ENCODE assay signal across 10 cellular contexts in the genomic region with DNA sequence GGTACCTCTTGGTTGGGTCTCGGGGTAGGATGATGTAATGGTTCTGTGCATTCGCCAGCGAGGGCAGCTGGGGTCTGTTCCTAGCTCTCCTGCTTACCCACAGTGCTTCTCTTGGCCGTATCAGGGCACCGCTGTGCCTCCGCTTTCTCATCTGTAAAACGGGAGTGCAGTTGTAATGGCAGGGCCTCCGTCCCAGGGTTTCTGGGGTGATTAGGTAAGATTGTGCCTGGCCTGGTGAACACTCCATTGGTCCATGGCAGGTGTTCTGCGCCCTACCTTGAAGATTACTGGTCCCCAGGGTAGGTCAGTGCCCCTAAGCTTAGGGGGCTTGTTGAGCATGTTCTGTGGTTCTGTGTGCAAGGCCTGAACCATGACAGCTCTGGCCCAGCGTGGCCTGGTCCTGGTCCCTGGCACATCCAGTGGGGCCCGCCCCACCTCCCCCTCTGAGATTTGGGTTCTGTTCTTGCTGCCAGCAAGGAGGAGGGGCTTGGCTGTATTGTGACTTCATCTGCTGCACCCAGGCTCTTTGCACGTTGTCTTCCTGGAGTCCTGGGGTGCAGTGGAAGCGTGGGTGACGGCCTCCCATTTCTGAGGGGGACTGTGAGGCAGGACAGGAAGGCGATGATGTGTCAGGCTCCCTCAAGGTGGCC. TPM values are rescaled to one million over a fixed set of nuclear protein-coding genes. Genes with fewer than 3 reads are reported as not detected.
DNase-seq lines count a peak whose midpoint lies in the region; ATAC-seq, FAIRE-seq and TF ChIP-seq lines count a peak whose summit lies in the region.
"Had no signal": no experiment of that assay in that cellular context is flagged by ENCODE, and none has a peak within 500 bp of the region (broad histone marks: within the 10 kb centered on the region; RNA-seq: fewer than 3 reads in every experiment).

No MANE protein-coding gene starts in this region.

- peak overlapping the region in 1 of 2 donors; percentile 46 for H3K9ac ChIP-seq in kidney (ENCODE audit: low read length in 2 of 2)

- TF ChIP-seq CTCF in kidney (IDR thresholded peaks at IDR 0.05; ENCODE audit: borderline replicate concordance, extremely low read depth, insufficient read depth), result no peak

- H3K9me3 ChIP-seq in kidney (ENCODE audit: control insufficient read depth in 1 of 2, low read length in 2 of 2), result no peaks in the 10 kb centered on the region

- ATAC-seq in GM21786 (IDR thresholded peaks at IDR 0.05; ENCODE audit: unreplicated experiment), result no peak

- intact Hi-C loops in kidney (cut with DNase I), result no loop called here

- no peak for FAIRE-seq in kidney (lab: Jason Lieb, UNC)

- H3K27ac ChIP-seq in kidney (ENCODE audit: low read depth in 2 of 2, low read length in 2 of 2) (peak overlapping the region; percentile 41 to 75), temporal lobe (ENCODE audit: low read depth, low read length) (peak overlapping the region; percentile 93)

- peak overlapping the region; percentile 25 to 49 for H3K4me3 ChIP-seq in kidney (ENCODE audit: low read length in 2 of 2)

- H3K4me1 ChIP-seq in kidney (ENCODE audit: control insufficient read depth in 1 of 2, insufficient read depth in 1 of 2, low read depth in 1 of 2, low read length in 2 of 2), result peaks cover 0 to 19% of the 10 kb centered on the region in 2 donors

- DNase-seq in NCI-H526 treated with DMSO at 0.1 percent for 48 hours (lab: John Stamatoyannopoulos, UW) (peak; percentile 49), NCI-H526 (lab: John Stamatoyannopoulos, UW) (no peak), kidney (no peak), hepatic stellate cell (ENCODE audit: low spot score) (no peak)
- DNase-seq: activated CD4-positive, alpha-beta T cell treated with anti-CD3 and anti-CD28 coated beads, Interleukin-2, amount 50 U/mL, for 1 hour; NCI-H446; T-helper 2 cell had no signal

- no peaks in the 10 kb centered on the region for H3K36me3 ChIP-seq in kidney (ENCODE audit: control insufficient read depth in 1 of 2, insufficient read depth in 2 of 2, low read length in 2 of 2)

RNA-seq across cellular contexts. Expression of gene MYRF, which starts 4.9 kb away (rescaled TPM):
- total RNA-seq in kidney (36.3 TPM), temporal lobe (1.2 TPM)
- polyA plus RNA-seq in kidney (ENCODE audit: insufficient read depth, low read depth, low replicate concordance), result 6.0 TPM
- total RNA-seq: skeletal muscle tissue had no signal

RNA-seq across cellular contexts. Expression of gene TMEM258, which starts 35.1 kb away (rescaled TPM):
- total RNA-seq in kidney (92.1 TPM), temporal lobe (17.2 TPM)
- 228 TPM for polyA plus RNA-seq in kidney (ENCODE audit: insufficient read depth, low read depth, low replicate concordance)

RNA-seq across cellular contexts. Expression of gene FEN1, which starts 35.4 kb away (rescaled TPM):
- total RNA-seq in kidney, result 8.8 TPM
- 8.5 TPM for polyA plus RNA-seq in kidney (ENCODE audit: insufficient read depth, low read depth, low replicate concordance)
- total RNA-seq in temporal lobe, result 10.6 TPM

RNA-seq across cellular contexts. Expression of gene FADS1, which starts 59.5 kb away (rescaled TPM):
- total RNA-seq in kidney, result 19.5 TPM
- 6.7 TPM for polyA plus RNA-seq in kidney (ENCODE audit: insufficient read depth, low read depth, low replicate concordance)
- total RNA-seq in temporal lobe, result 50.4 TPM

Comparison
In these comparisons a context has a peak if more than half of its experiments do, and no peak if none do; other contexts are left out.
1. RNA of gene MYRF, which starts 4.9 kb away (total RNA-seq): 36.3 TPM in kidney (single experiment); 1.2 TPM in temporal lobe (single experiment); every median in the first group is over 10 times any median in the second.